Comparison of ENCODE assay signal across 1 cellular context in genomic region chr4:170091069-170091696, GRCh38.
TF ChIP-seq lines count a peak whose summit lies in the region.

No MANE protein-coding gene starts in this region.

TF ChIP-seq in H1, 55 proteins besides CTCF, POLR2A, EP300 and RAD21:
- TF ChIP-seq RXRA (IDR thresholded peaks at IDR 0.05; ENCODE audit: insufficient read depth, low read depth, low read length) (no peak), POLR2AphosphoS5 (IDR thresholded peaks at IDR 0.05; ENCODE audit: low read depth, low read length) (no peak), SIN3A (conservative IDR thresholded peaks at IDR 0.05 in 1 of 2, IDR thresholded peaks at IDR 0.05 in 1 of 2; ENCODE audit: low read depth in 1 of 2, low read length in 2 of 2) (no peak), USF2 (IDR thresholded peaks at IDR 0.05; ENCODE audit: low read length) (no peak), RBBP5 (IDR thresholded peaks at IDR 0.05; ENCODE audit: borderline replicate concordance, low read depth, low read length) (0 out of 2 replicates have a peak, but pooled peaks have one; percentile 26), ASH2L (IDR thresholded peaks at IDR 0.05; ENCODE audit: low read length) (peak; percentile 16), BACH1 (IDR thresholded peaks at IDR 0.05; ENCODE audit: low read length) (no peak), TBP (IDR thresholded peaks at IDR 0.05; ENCODE audit: low read depth, low read length) (peak; percentile 18; the same call in 1 of the 2 replicates), MAFK (IDR thresholded peaks at IDR 0.05; ENCODE audit: low read depth, low read length) (no peak), TAF7 (optimal IDR thresholded peaks at IDR 0.05; ENCODE audit: borderline replicate concordance, low read depth, low read length) (no peak), KDM5A (IDR thresholded peaks at IDR 0.05; ENCODE audit: low read length) (no peak), POU5F1 (IDR thresholded peaks at IDR 0.05; ENCODE audit: low read depth, low read length) (no peak), TAF1 (IDR thresholded peaks at IDR 0.05; ENCODE audit: low read depth, low read length) (no peak), NRF1 (IDR thresholded peaks at IDR 0.05; ENCODE audit: low read depth, low read length) (no peak), RNF2 (IDR thresholded peaks at IDR 0.05; ENCODE audit: borderline replicate concordance, low read depth, low read length, missing control alignments, poor library complexity, severe bottlenecking) (no peak), TEAD4 (IDR thresholded peaks at IDR 0.05; ENCODE audit: low read depth, low read length) (no peak), NANOG (IDR thresholded peaks at IDR 0.05; ENCODE audit: insufficient read depth, low read depth, low read length, poor library complexity, severe bottlenecking) (no peak), YY1 (IDR thresholded peaks at IDR 0.05; ENCODE audit: low read depth, low read length) (no peak), CBX8 (IDR thresholded peaks at IDR 0.05; ENCODE audit: borderline replicate concordance, low read depth, low read length) (no peak), PHF8 (conservative IDR thresholded peaks at IDR 0.05; ENCODE audit: low read depth, low read length) (no peak)
